8 cellular contexts compared by ENCODE assay signal in the genomic region with DNA sequence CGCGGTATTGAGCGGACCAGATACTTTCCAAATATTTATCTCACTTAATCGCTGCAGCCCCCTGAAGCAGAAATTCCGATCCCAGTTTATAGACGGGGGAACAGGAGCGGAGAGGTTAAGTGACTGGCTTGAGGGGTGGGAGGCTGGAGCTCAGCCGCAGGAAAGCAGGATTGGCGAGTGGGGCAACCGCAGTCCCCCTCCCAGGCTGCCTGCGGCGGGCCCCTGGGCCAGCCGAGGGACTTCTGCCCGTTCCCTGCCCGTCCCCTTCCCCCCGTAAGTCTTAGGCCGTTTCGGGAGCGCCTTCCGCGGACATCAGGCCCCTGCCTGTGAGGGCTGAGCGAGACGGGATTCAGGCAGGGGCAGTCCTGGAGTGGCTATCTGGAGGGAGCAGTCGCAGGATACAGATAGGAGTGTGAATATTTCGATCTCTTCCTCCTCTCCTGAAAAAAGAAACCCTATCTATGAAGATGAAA. TPM values are rescaled to one million over a fixed set of nuclear protein-coding genes. Genes with fewer than 3 reads are reported as not detected.
DNase-seq lines count a peak whose midpoint lies in the region; ATAC-seq and TF ChIP-seq lines count a peak whose summit lies in the region.

No MANE protein-coding gene starts in this region.

- intact Hi-C loops in upper lobe of right lung (cut with DNase I): no loop called here

- H3K9me3 Mint-ChIP-seq in activated CD4-positive, alpha-beta T cell treated with anti-CD3 and anti-CD28 coated beads, Interleukin-2, amount 10 ng/mL, durations not matched to agents 7 days and 5 days: no peaks in the 10 kb centered on the region

- POLR2A ChIA-PET in activated CD4-positive, alpha-beta T cell treated with anti-CD3 and anti-CD28 coated beads, Interleukin-2, amount 10 ng/mL, durations not matched to agents 7 days and 5 days (lab: Charles Lee): interaction anchor here (1.7 kb wide), 1 partner anchor 67 kb away, joined by 8 read pairs; no protein-coding TSS in a partner anchor

- H3K36me3 ChIP-seq in lung (ENCODE audit: control insufficient read depth in 2 of 2, insufficient read depth in 2 of 2, low read length in 2 of 2): no peaks in the 10 kb centered on the region
- H3K36me3 ChIP-seq in upper lobe of right lung: no peaks in the 10 kb centered on the region

- peaks cover 6% of the 10 kb centered on the region for H3K27me3 Mint-ChIP-seq in activated CD4-positive, alpha-beta T cell treated with anti-CD3 and anti-CD28 coated beads, Interleukin-2, amount 10 ng/mL, durations not matched to agents 7 days and 5 days

- H3K36me3 Mint-ChIP-seq in activated CD4-positive, alpha-beta T cell treated with anti-CD3 and anti-CD28 coated beads, Interleukin-2, amount 10 ng/mL, durations not matched to agents 7 days and 5 days (ENCODE audit: low read depth): peaks cover 1% of the 10 kb centered on the region

- peak overlapping the region; percentile 93 for H3K4me3 Mint-ChIP-seq in activated CD4-positive, alpha-beta T cell treated with anti-CD3 and anti-CD28 coated beads, Interleukin-2, amount 10 ng/mL, durations not matched to agents 7 days and 5 days

- H3K9me3 ChIP-seq in lung (ENCODE audit: control insufficient read depth in 2 of 2, insufficient read depth in 1 of 2, low read length in 1 of 2) (no peaks in the 10 kb centered on the region), upper lobe of right lung (no peaks in the 10 kb centered on the region)

- TF ChIP-seq CTCF in choroid plexus epithelial cell (conservative IDR thresholded peaks at IDR 0.05; ENCODE audit: low read depth, low read length): no peak
- no peak for TF ChIP-seq CTCF in lung (IDR thresholded peaks at IDR 0.05; ENCODE audit: control extremely low read depth, extremely low read depth)
- no peak for TF ChIP-seq CTCF in upper lobe of right lung (IDR thresholded peaks at IDR 0.05)

- peak overlapping the region; percentile 87 for H3K27ac Mint-ChIP-seq in activated CD4-positive, alpha-beta T cell treated with anti-CD3 and anti-CD28 coated beads, Interleukin-2, amount 10 ng/mL, durations not matched to agents 7 days and 5 days

- peaks cover 40% of the 10 kb centered on the region for H3K4me1 Mint-ChIP-seq in activated CD4-positive, alpha-beta T cell treated with anti-CD3 and anti-CD28 coated beads, Interleukin-2, amount 10 ng/mL, durations not matched to agents 7 days and 5 days

- H3K4me1 ChIP-seq in lung (ENCODE audit: control insufficient read depth in 2 of 2, insufficient read depth in 2 of 2, low read length in 2 of 2) (peaks cover 0 to 4% of the 10 kb centered on the region in 2 donors), upper lobe of right lung (peaks cover 13% of the 10 kb centered on the region)

- H3K4me3 ChIP-seq in choroid plexus epithelial cell (ENCODE audit: low read depth, low read length) (peak overlapping the region; percentile 87), lung (peak overlapping the region; percentile 81), upper lobe of right lung (peak overlapping the region; percentile 88)

- H3K27ac ChIP-seq in lung (ENCODE audit: low read depth in 1 of 2, low read length in 1 of 2) (peak overlapping the region in 1 of 2 donors; percentile 94), upper lobe of right lung (no peak overlapping the region)

- 2 to 3% methylated on average over 25 of the region's 25 CpGs for WGBS in lung, 2 donors

- CTCF ChIA-PET in activated CD4-positive, alpha-beta T cell treated with anti-CD3 and anti-CD28 coated beads, Interleukin-2, amount 10 ng/mL, durations not matched to agents 7 days and 5 days (lab: Charles Lee): interaction anchor here (0.9 to 2.7 kb wide), 8 partner anchors 10 to 390 kb away, joined by 3 to 16 read pairs (median 6); no protein-coding TSS in a partner anchor

- H3K27me3 ChIP-seq in lung (ENCODE audit: control insufficient read depth, insufficient read depth) (no peaks in the 10 kb centered on the region), upper lobe of right lung (peaks cover 12% of the 10 kb centered on the region)

- peak; percentile 7 for DNase-seq in activated CD4-positive, alpha-beta T cell treated with anti-CD3 and anti-CD28 coated beads, Interleukin-2, amount 10 ng/mL, durations not matched to agents 7 days and 5 days
- no peak for DNase-seq in activated CD4-positive, alpha-beta T cell treated with anti-CD3 and anti-CD28 coated beads, Interleukin-2, amount 50 U/mL, for 4 hours
- DNase-seq in OCI-M2 (lab: John Stamatoyannopoulos, UW; ENCODE audit: unreplicated experiment): peak; percentile 40
- DNase-seq in choroid plexus epithelial cell (ENCODE audit: low read depth): peak; percentile 33
- no peak for DNase-seq in lung (ENCODE audit: low spot score)
- no peak for DNase-seq in upper lobe of right lung
- DNase-seq in central memory CD4-positive, alpha-beta T cell: no peak

- no peak for ATAC-seq in lung (ENCODE audit: insufficient read depth, low FRiP score)
- ATAC-seq in upper lobe of right lung: no peak
- no peak for ATAC-seq in HG03095 (IDR thresholded peaks at IDR 0.05; ENCODE audit: unreplicated experiment)

RNA-seq across cellular contexts. Expression of gene STRIP2, which starts 0.7 kb away (rescaled TPM):
- 10 to 100 TPM; 10.7 to 12.1 TPM for total RNA-seq in activated CD4-positive, alpha-beta T cell treated with anti-CD3 and anti-CD28 coated beads, Interleukin-2, amount 10 ng/mL, durations not matched to agents 7 days and 5 days
- total RNA-seq in lung: 1 to 10 TPM; 1.1 to 2.0 TPM
- 1 to 10 TPM; 1.4 to 2.1 TPM for polyA plus RNA-seq in lung
- 1.3 TPM for total RNA-seq in upper lobe of right lung

Comparison
In these comparisons a context has a peak if more than half of its experiments do, and no peak if none do; other contexts are left out.
1. DNase-seq: peak in activated CD4-positive, alpha-beta T cell treated with anti-CD3 and anti-CD28 coated beads, Interleukin-2, amount 10 ng/mL, durations not matched to agents 7 days and 5 days (single experiment), OCI-M2 (single experiment) and choroid plexus epithelial cell (single experiment); none in activated CD4-positive, alpha-beta T cell treated with anti-CD3 and anti-CD28 coated beads, Interleukin-2, amount 50 U/mL, for 4 hours (0 of 2), lung (single experiment), upper lobe of right lung (single experiment) and central memory CD4-positive, alpha-beta T cell (single experiment).
2. Peak in every context shown above with its lines, with median percentiles within 50 percentile points of each other: H3K4me3 ChIP-seq.